In the genomic region with DNA sequence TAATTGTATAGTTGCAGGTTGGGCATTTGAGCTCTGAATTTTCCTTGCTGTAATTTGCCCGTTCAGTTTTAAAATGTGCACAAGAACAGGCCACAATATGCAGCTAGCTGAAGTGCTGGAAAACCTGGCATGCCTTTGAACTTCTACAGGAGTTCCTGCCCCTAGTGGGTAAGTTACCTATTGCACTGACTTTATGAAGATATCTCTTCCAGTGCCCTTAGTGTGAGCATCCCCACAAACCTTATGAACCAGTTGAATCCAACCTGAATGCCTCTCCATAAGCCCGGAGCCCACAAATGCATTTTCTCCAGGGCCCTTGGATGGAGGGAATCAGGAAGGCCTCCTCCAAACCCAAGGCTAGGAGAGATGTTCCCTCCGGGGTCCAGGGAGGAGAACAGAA, we compare ENCODE assay signal across 9 cellular contexts.
DNase-seq lines count a peak whose midpoint lies in the region; ATAC-seq and TF ChIP-seq lines count a peak whose summit lies in the region.
"Had no signal": no experiment of that assay in that cellular context is flagged by ENCODE, and none has a peak within 500 bp of the region (broad histone marks: within the 10 kb centered on the region; RNA-seq: fewer than 3 reads in every experiment).

No MANE protein-coding gene starts in this region.

- no peak overlapping the region for H3K4me2 ChIP-seq in OCI-LY1 (ENCODE audit: low read length)

- H3K79me2 ChIP-seq in OCI-LY1 (ENCODE audit: insufficient read depth, low read length): no peaks in the 10 kb centered on the region

- no peak for DNase-seq in left ventricle myocardium inferior
- DNase-seq in right atrium auricular region (ENCODE audit: low spot score): no peak
- DNase-seq in epithelial cell of prostate (ENCODE audit: low read depth, low spot score): no peak
- no peak for DNase-seq in NOMO-1 treated with DMSO at 0.1 percent for 48 hours (lab: John Stamatoyannopoulos, UW; ENCODE audit: unreplicated experiment)
- no peak for DNase-seq in OCI-M2 (lab: John Stamatoyannopoulos, UW; ENCODE audit: unreplicated experiment)
- no peak for DNase-seq in stimulated activated CD8-positive, alpha-beta memory T cell treated with anti-CD3 and anti-CD28 coated beads, Interleukin-4, amount 100 ng/mL, for 48 hours
- DNase-seq: activated T-cell treated with anti-CD3 and anti-CD28 coated beads for 4 hours had no signal

- no peak for ATAC-seq in GM21737 (IDR thresholded peaks at IDR 0.05; ENCODE audit: unreplicated experiment)

- H3K4me1 ChIP-seq in left ventricle myocardium inferior: peaks cover 17% of the 10 kb centered on the region
- H3K4me1 ChIP-seq in right atrium auricular region: peaks cover 0 to 2% of the 10 kb centered on the region in 2 donors
- no peaks in the 10 kb centered on the region for H3K4me1 ChIP-seq in OCI-LY1 (ENCODE audit: insufficient read depth, low read length, severe bottlenecking)

- H3F3A ChIP-seq in OCI-LY1 (ENCODE audit: insufficient read depth, low read length): no peaks in the 10 kb centered on the region

- H3K27me3 ChIP-seq in left ventricle myocardium inferior (ENCODE audit: low read depth) (no peaks in the 10 kb centered on the region), right atrium auricular region (no peaks in the 10 kb centered on the region), OCI-LY1 (ENCODE audit: insufficient read depth, low read length) (no peaks in the 10 kb centered on the region)

- H2AFZ ChIP-seq in OCI-LY1 (ENCODE audit: low read length): no peak overlapping the region

- no peaks in the 10 kb centered on the region for H3K9me2 ChIP-seq in OCI-LY1 (ENCODE audit: low read depth, low read length)

- H4K20me1 ChIP-seq in OCI-LY1 (ENCODE audit: insufficient read depth, low read length): no peaks in the 10 kb centered on the region

- no peak overlapping the region for H3K4me3 ChIP-seq in left ventricle myocardium inferior
- no peak overlapping the region for H3K4me3 ChIP-seq in right atrium auricular region
- no peak overlapping the region for H3K4me3 ChIP-seq in OCI-LY1 (ENCODE audit: low read depth, low read length, poor library complexity, severe bottlenecking)

- peak; percentile 30 for TF ChIP-seq CTCF in left ventricle myocardium inferior (IDR thresholded peaks at IDR 0.05; ENCODE audit: borderline replicate concordance)
- TF ChIP-seq CTCF in right atrium auricular region (IDR thresholded peaks at IDR 0.05): no peak
- peak; percentile 34; the same call in 1 of the 2 replicates for TF ChIP-seq CTCF in OCI-LY1 (IDR thresholded peaks at IDR 0.05; ENCODE audit: low read length)

- H3K36me3 ChIP-seq in left ventricle myocardium inferior (no peaks in the 10 kb centered on the region), right atrium auricular region (no peaks in the 10 kb centered on the region), OCI-LY1 (ENCODE audit: insufficient read depth, low read length) (peaks cover 17% of the 10 kb centered on the region; the same call in 1 of the 2 replicates)

- intact Hi-C loops in left ventricle myocardium inferior (cut with micrococcal nuclease): no loop called here

- no peak overlapping the region for H3K9ac ChIP-seq in OCI-LY1 (ENCODE audit: low read length)

- H3K9me3 ChIP-seq in left ventricle myocardium inferior (replicated peaks) (no peaks in the 10 kb centered on the region), right atrium auricular region (no peaks in the 10 kb centered on the region), OCI-LY1 (ENCODE audit: low read length) (no peaks in the 10 kb centered on the region)

- H3K27ac ChIP-seq in left ventricle myocardium inferior (replicated peaks): peak overlapping the region; percentile 64
- no peak overlapping the region for H3K27ac ChIP-seq in right atrium auricular region
- no peak overlapping the region for H3K27ac ChIP-seq in OCI-LY1 (ENCODE audit: low read depth, low read length, poor library complexity, severe bottlenecking)
- peak overlapping the region; percentile 83 for H3K27ac ChIP-seq in epithelial cell of prostate

Comparison
In these comparisons a context has a peak if more than half of its experiments do, and no peak if none do; other contexts are left out.
1. H3K27ac ChIP-seq: peak in left ventricle myocardium inferior (single experiment) and epithelial cell of prostate (single experiment); none in right atrium auricular region (0 of 2) and OCI-LY1 (single experiment).
2. CTCF ChIP-seq: peak in left ventricle myocardium inferior (single experiment) and OCI-LY1 (single experiment); none in right atrium auricular region (0 of 2).